In the genomic region with DNA sequence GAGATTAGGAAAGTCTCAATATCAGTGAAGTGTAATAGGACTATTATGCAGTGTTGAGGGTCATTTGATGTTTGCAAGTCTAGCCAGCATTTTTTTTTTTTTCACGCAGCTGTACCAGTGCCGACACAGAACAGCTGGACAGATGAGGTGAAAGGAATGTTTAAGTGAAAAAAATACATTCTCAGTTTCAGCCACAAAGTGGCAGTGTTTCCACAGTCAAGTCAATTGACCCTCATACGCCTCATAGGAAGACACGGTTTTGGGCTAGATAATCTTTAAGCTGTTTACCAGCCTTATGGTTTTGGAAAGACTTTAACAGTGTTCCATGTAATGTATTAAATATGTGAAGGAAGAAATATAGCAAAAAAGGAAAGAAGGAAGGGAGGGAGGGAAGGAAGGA, we compare ENCODE assay signal across 9 cellular contexts.
DNase-seq lines count a peak whose midpoint lies in the region; ATAC-seq and TF ChIP-seq lines count a peak whose summit lies in the region.
"Had no signal": no experiment of that assay in that cellular context is flagged by ENCODE, and none has a peak within 500 bp of the region (broad histone marks: within the 10 kb centered on the region; RNA-seq: fewer than 3 reads in every experiment).

No MANE protein-coding gene starts in this region.

- WGBS in liver: 3% methylated on average over 4 of the region's 4 CpGs

- in situ Hi-C loops in T47D (cut with HindIII; ENCODE audit: low pct_unique_long_range_greater_than_20kb, low sequenced_read_pairs): no loop called here

- no peaks in the 10 kb centered on the region for H3K36me3 ChIP-seq in liver (ENCODE audit: control insufficient read depth in 4 of 4, insufficient read depth in 3 of 4, low read depth in 1 of 4, low read length in 3 of 4)
- H3K36me3 ChIP-seq: neutrophil had no signal

- peaks cover 0 to 3% (median 0%) of the 10 kb centered on the region in 4 donors for H3K27me3 ChIP-seq in liver (ENCODE audit: control insufficient read depth in 4 of 4, insufficient read depth in 4 of 4, low read length in 3 of 4)
- H3K27me3 ChIP-seq: neutrophil had no signal

- TF ChIP-seq RAD21 in liver (IDR thresholded peaks at IDR 0.05): peak; percentile 87 to 93

- peaks cover 0 to 4% (median 2%) of the 10 kb centered on the region in 4 donors for H3K4me1 ChIP-seq in liver (ENCODE audit: control insufficient read depth in 4 of 4, insufficient read depth in 4 of 4, low read length in 3 of 4)

- CTCF ChIA-PET in AG04449 (lab: Yijun Ruan, JAX): interaction anchor here (0.5 to 7.4 kb wide), 58 partner anchors 8 to 1177 kb away, joined by 3 to 141 read pairs (median 4); no protein-coding TSS in a partner anchor

- peak; percentile 91 for ATAC-seq in GM18511 (IDR thresholded peaks at IDR 0.05; ENCODE audit: unreplicated experiment)
- ATAC-seq in HG02884 (IDR thresholded peaks at IDR 0.05; ENCODE audit: unreplicated experiment): peak; percentile 92

- no peaks in the 10 kb centered on the region for H3K9me3 ChIP-seq in liver (ENCODE audit: control insufficient read depth in 4 of 4, low read length in 3 of 4)
- H3K9me3 ChIP-seq: neutrophil had no signal

- TF ChIP-seq CTCF in AG04449 (IDR thresholded peaks at IDR 0.05; ENCODE audit: insufficient read depth, low read length, missing control alignments) (peak; percentile 45), liver (IDR thresholded peaks at IDR 0.05; ENCODE audit: low read depth, low read length, missing input control) (peak; percentile 69)

- H3K9ac ChIP-seq in liver (ENCODE audit: low read depth in 1 of 2, low read length in 2 of 2): no peak overlapping the region

- no peak overlapping the region for H3K4me3 ChIP-seq in AG04449 (ENCODE audit: low read depth, low read length)
- H3K4me3 ChIP-seq in liver (ENCODE audit: low read depth in 1 of 3, low read length in 3 of 3): no peak overlapping the region

- H3K27ac ChIP-seq in liver (ENCODE audit: low read depth in 1 of 2, low read length in 2 of 2): no peak overlapping the region
- H3K27ac ChIP-seq: neutrophil had no signal

- POLR2A ChIA-PET in AG04449 (lab: Yijun Ruan, JAX): interaction anchor here (0.6 to 0.7 kb wide), 2 partner anchors 249 to 566 kb away, joined by 3 read pairs; no protein-coding TSS in a partner anchor

- DNase-seq in AG04449 (ENCODE audit: low read depth, low spot score) (peak; percentile 12), NCI-H1930 (lab: John Stamatoyannopoulos, UW) (peak; percentile 9 to 44), T47D (ENCODE audit: low read depth in 1 of 2, low spot score in 1 of 2) (peak; percentile 13 to 80), GM19240 (ENCODE audit: insufficient read length, low spot score) (no peak)
- no peak for DNase-seq in activated naive CD4-positive, alpha-beta T cell treated with Interleukin-2 at 50 U/mL for 16 hours

TF ChIP-seq in liver, 16 proteins besides CTCF, POLR2A, EP300 and RAD21:
- TF ChIP-seq EGR1 (IDR thresholded peaks at IDR 0.05; ENCODE audit: low read depth in 2 of 2): no peak
- TF ChIP-seq, protein P1, sequence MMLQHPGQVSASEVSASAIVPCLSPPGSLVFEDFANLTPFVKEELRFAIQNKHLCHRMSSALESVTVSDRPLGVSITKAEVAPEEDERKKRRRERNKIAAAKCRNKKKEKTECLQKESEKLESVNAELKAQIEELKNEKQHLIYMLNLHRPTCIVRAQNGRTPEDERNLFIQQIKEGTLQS (IDR thresholded peaks at IDR 0.05): no peak
- no peak for TF ChIP-seq HNF4A (conservative IDR thresholded peaks at IDR 0.05)
- no peak for TF ChIP-seq HNF4G (IDR thresholded peaks at IDR 0.05)
- no peak for TF ChIP-seq YY1 (IDR thresholded peaks at IDR 0.05)
- TF ChIP-seq GABPA (IDR thresholded peaks at IDR 0.05 in 1 of 2, conservative IDR thresholded peaks at IDR 0.05 in 1 of 2): no peak
- TF ChIP-seq FOXA1 (IDR thresholded peaks at IDR 0.05): no peak
- TF ChIP-seq NR2F2 (IDR thresholded peaks at IDR 0.05): no peak
- TF ChIP-seq TAF1 (conservative IDR thresholded peaks at IDR 0.05): no peak
- TF ChIP-seq, protein P2, sequence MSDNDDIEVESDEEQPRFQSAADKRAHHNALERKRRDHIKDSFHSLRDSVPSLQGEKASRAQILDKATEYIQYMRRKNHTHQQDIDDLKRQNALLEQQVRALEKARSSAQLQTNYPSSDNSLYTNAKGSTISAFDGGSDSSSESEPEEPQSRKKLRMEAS (IDR thresholded peaks at IDR 0.05): no peak
- TF ChIP-seq SP1 (IDR thresholded peaks at IDR 0.05): no peak
- TF ChIP-seq FOXA2 (IDR thresholded peaks at IDR 0.05): no peak

Comparison
In these comparisons a context has a peak if more than half of its experiments do, and no peak if none do; other contexts are left out.
1. DNase-seq: peak in AG04449 (single experiment), NCI-H1930 (2 of 2) and T47D (2 of 2); none in GM19240 (single experiment) and activated naive CD4-positive, alpha-beta T cell treated with Interleukin-2 at 50 U/mL for 16 hours (single experiment).